ENCODE assay signal across 7 cellular contexts in the genomic region with DNA sequence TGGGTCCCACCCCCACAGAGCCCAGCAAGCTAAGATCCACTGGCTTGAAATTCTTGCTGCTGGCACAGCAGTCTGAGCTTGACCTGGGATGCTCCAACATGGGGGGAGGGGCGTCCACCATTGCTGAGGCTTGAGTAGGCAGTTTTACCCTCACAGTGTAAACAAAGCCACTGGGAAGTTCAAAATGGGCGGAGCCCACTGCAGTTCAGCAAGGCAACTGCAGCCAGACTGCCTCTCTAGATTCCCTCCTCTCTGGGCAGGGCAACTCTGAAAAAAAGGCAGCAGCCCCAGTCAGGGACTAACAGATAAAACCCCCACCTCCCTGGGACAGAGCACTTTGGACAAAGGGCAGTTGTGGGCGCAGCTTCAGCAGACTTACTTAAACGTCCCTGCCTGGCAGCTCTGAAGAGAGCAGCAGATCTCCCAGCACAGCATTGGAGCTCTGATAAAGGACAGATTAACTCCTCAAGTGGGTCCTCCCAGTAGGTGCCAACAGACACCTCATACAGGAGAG. TPM values are rescaled to one million over a fixed set of nuclear protein-coding genes. Genes with fewer than 3 reads are reported as not detected.
DNase-seq lines count a peak whose midpoint lies in the region; ATAC-seq and TF ChIP-seq lines count a peak whose summit lies in the region.
"Not testable (repeated sequence)": the region's sequence is repeated elsewhere in the genome, so short reads cannot be mapped to it uniquely, and the experiment has no call there.

No MANE protein-coding gene starts in this region.

- peak overlapping the region; percentile 50 for H3K27ac Mint-ChIP-seq in activated T-cell treated with anti-CD3 and anti-CD28 coated beads, Interleukin-2, amount 50 U/mL, for 24 hours
- H3K27ac Mint-ChIP-seq in endothelial cell (ENCODE audit: unreplicated experiment): not testable (repeated sequence)

- not testable (repeated sequence) for H3K4me1 Mint-ChIP-seq in activated T-cell treated with anti-CD3 and anti-CD28 coated beads, Interleukin-2, amount 50 U/mL, for 24 hours (ENCODE audit: low read depth); endothelial cell (ENCODE audit: unreplicated experiment)

- not testable (repeated sequence) for H3K23ac ChIP-seq in mesendoderm (ENCODE audit: low read length)

- H3K36me3 Mint-ChIP-seq in activated T-cell treated with anti-CD3 and anti-CD28 coated beads, Interleukin-2, amount 50 U/mL, for 24 hours (ENCODE audit: low read depth): peaks cover 94% of the 10 kb centered on the region
- H3K36me3 Mint-ChIP-seq in endothelial cell (ENCODE audit: low read depth, unreplicated experiment): peaks cover 60% of the 10 kb centered on the region

- not testable (repeated sequence) for H3K79me1 ChIP-seq in mesendoderm (ENCODE audit: low read length)

- H3K27me3 ChIP-seq in NT2/D1 (ENCODE audit: insufficient read depth, insufficient read length); mesendoderm (ENCODE audit: insufficient read depth, low read length, poor library complexity): not testable (repeated sequence)

- H3K36me3 ChIP-seq in NT2/D1 (ENCODE audit: insufficient read depth, insufficient read length, low read length): peaks cover 47% of the 10 kb centered on the region
- not testable (repeated sequence) for H3K36me3 ChIP-seq in mesendoderm (ENCODE audit: control insufficient read depth, insufficient read depth, low read length)

- WGBS in mesendoderm (ENCODE audit: extremely low coverage, insufficient coverage, low lambda C conversion rate): no CpG with 5 or more reads among the region's 4 CpGs

- not testable (repeated sequence) for H3K4ac ChIP-seq in mesendoderm (ENCODE audit: low read depth, low read length)

- ATAC-seq in left ventricle myocardium superior (peak; percentile 51), left lobe of liver (peak; percentile 50)

- H2AK5ac ChIP-seq in mesendoderm (ENCODE audit: low read length): not testable (repeated sequence)

- H3K9ac ChIP-seq in NT2/D1 (ENCODE audit: insufficient read length, low read depth); mesendoderm (ENCODE audit: low read length): not testable (repeated sequence)

- H4K8ac ChIP-seq in mesendoderm (ENCODE audit: low read depth, low read length): not testable (repeated sequence)

- not testable (repeated sequence) for TF ChIP-seq CTCF in endothelial cell (IDR thresholded peaks at IDR 0.05; ENCODE audit: unreplicated experiment)

- H3K27ac ChIP-seq in mesendoderm (ENCODE audit: low read depth, low read length): not testable (repeated sequence)

- not testable (repeated sequence) for H2BK5ac ChIP-seq in mesendoderm (ENCODE audit: low read length)

- DNase-seq in EH (ENCODE audit: low read depth): peak; percentile 9
- DNase-seq in NT2/D1 (ENCODE audit: low read depth, low spot score): peak; percentile 52
- DNase-seq in activated T-cell treated with anti-CD3 and anti-CD28 coated beads, Interleukin-2, amount 50 U/mL, for 24 hours; endothelial cell (ENCODE audit: low spot score); left ventricle myocardium superior: not testable (repeated sequence)
- DNase-seq in left lobe of liver (ENCODE audit: low spot score): peak; percentile 53
- peak; percentile 21 for DNase-seq in mesendoderm

- peaks cover 52% of the 10 kb centered on the region for H3K9me3 Mint-ChIP-seq in activated T-cell treated with anti-CD3 and anti-CD28 coated beads, Interleukin-2, amount 50 U/mL, for 24 hours
- not testable (repeated sequence) for H3K9me3 Mint-ChIP-seq in endothelial cell (ENCODE audit: unreplicated experiment)

- H3K18ac ChIP-seq in mesendoderm (ENCODE audit: low read length): not testable (repeated sequence)

- intact Hi-C loops in left ventricle myocardium superior (cut with micrococcal nuclease): not testable (repeated sequence)

- not testable (repeated sequence) for H3K4me1 ChIP-seq in NT2/D1 (ENCODE audit: insufficient read depth, insufficient read length); mesendoderm (ENCODE audit: control insufficient read depth, low read depth, low read length)

- not testable (repeated sequence) for H4K5ac ChIP-seq in mesendoderm (ENCODE audit: low read length)

- H3K27me3 Mint-ChIP-seq in activated T-cell treated with anti-CD3 and anti-CD28 coated beads, Interleukin-2, amount 50 U/mL, for 24 hours; endothelial cell (ENCODE audit: unreplicated experiment): not testable (repeated sequence)

- not testable (repeated sequence) for H2BK15ac ChIP-seq in mesendoderm (replicated peaks; ENCODE audit: low read depth)

- H3K4me3 ChIP-seq in NT2/D1 (ENCODE audit: insufficient read length, low read depth); mesendoderm (ENCODE audit: low read length): not testable (repeated sequence)

- not testable (repeated sequence) for H3K79me2 ChIP-seq in mesendoderm (ENCODE audit: control insufficient read depth, insufficient read depth, low read length)

- peaks cover 35% of the 10 kb centered on the region for H3K9me3 ChIP-seq in NT2/D1 (ENCODE audit: insufficient read depth, low read length)

- H2BK120ac ChIP-seq in mesendoderm (ENCODE audit: low read depth, low read length): not testable (repeated sequence)

- not testable (repeated sequence) for H3K4me2 ChIP-seq in mesendoderm (ENCODE audit: low read length)

- H3K4me3 Mint-ChIP-seq in activated T-cell treated with anti-CD3 and anti-CD28 coated beads, Interleukin-2, amount 50 U/mL, for 24 hours: not testable (repeated sequence)
- peak overlapping the region; percentile 51 for H3K4me3 Mint-ChIP-seq in endothelial cell (ENCODE audit: unreplicated experiment)

- H3K56ac ChIP-seq in mesendoderm (ENCODE audit: low read length): not testable (repeated sequence)

RNA-seq across cellular contexts. Expression of gene ERMP1, which starts 53.2 kb away (rescaled TPM):
- total RNA-seq in endothelial cell (ENCODE audit: unreplicated experiment) (13.4 TPM), left ventricle myocardium superior (26.3 TPM), left lobe of liver (11.8 TPM)
- 7.7 TPM for polyA plus RNA-seq in mesendoderm (2013, experiment 1 of 2)
- polyA plus RNA-seq in mesendoderm (2013, experiment 2 of 2): 7.4 TPM
